Comparison of ENCODE assay signal across 13 cellular contexts in genomic region chr7:26856481-26856880, GRCh38. TPM values are rescaled to one million over a fixed set of nuclear protein-coding genes. Genes with fewer than 3 reads are reported as not detected.
DNase-seq lines count a peak whose midpoint lies in the region; TF ChIP-seq lines count a peak whose summit lies in the region.
"Had no signal": no experiment of that assay in that cellular context is flagged by ENCODE, and none has a peak within 500 bp of the region (broad histone marks: within the 10 kb centered on the region; RNA-seq: fewer than 3 reads in every experiment).

No MANE protein-coding gene starts in this region.

- H3K4me2 ChIP-seq in Karpas-422 (ENCODE audit: low read depth, low read length, poor library complexity, severe bottlenecking), result peak overlapping the region; percentile 16
- H3K4me2 ChIP-seq in mesenchymal stem cell (ENCODE audit: low read length, poor library complexity, severe bottlenecking), result no peak overlapping the region

- no peak overlapping the region for H4K91ac ChIP-seq in mesenchymal stem cell (ENCODE audit: low read length)

- intact Hi-C loops in adrenal gland (cut with DNase I) (loop anchor here (5.0 kb wide), 1 partner anchor 286 kb away; the partner anchor contains the start of gene HOXA5 (in 2 of the 2)), transverse colon (cut with DNase I; ENCODE audit: low total_unique reads) (loop anchor here (5.0 to 10.0 kb wide), 2 partner anchors 238 to 291 kb away; partner anchors contain the start of genes HOXA1 and HOXA6)

- H3K9ac ChIP-seq in Karpas-422 (ENCODE audit: low read length) (no peak overlapping the region), mesenchymal stem cell (ENCODE audit: low read length) (peak overlapping the region; percentile 69)

- H3K79me1 ChIP-seq in mesenchymal stem cell (replicated peaks; ENCODE audit: low read length, poor library complexity, severe bottlenecking), result peaks cover 3% of the 10 kb centered on the region

- TF ChIP-seq CTCF in adrenal gland (IDR thresholded peaks at IDR 0.05) (no peak), transverse colon (IDR thresholded peaks at IDR 0.05) (no peak)

- no peak overlapping the region for H3K14ac ChIP-seq in mesenchymal stem cell (ENCODE audit: low read length in 2 of 2)

- H4K8ac ChIP-seq in mesenchymal stem cell (ENCODE audit: low read length), result no peak overlapping the region

- H3K4me1 ChIP-seq in Karpas-422 (ENCODE audit: low read length) (peaks cover 44% of the 10 kb centered on the region), adrenal gland (replicated peaks in 1 of 2) (peaks cover 14 to 31% of the 10 kb centered on the region in 2 donors), mesenchymal stem cell (ENCODE audit: control insufficient read depth, insufficient read depth, low read depth, low read length) (peaks cover 5% of the 10 kb centered on the region), transverse colon (peaks cover 0 to 64% (median 25%) of the 10 kb centered on the region in 4 donors)
- H3K4me1 ChIP-seq: prostate gland had no signal

- DNase-seq in Karpas-422, result no peak
- no peak for DNase-seq in adrenal gland
- DNase-seq in mesenchymal stem cell, result no peak
- DNase-seq in transverse colon, result no peak
- DNase-seq in activated effector memory CD4-positive, alpha-beta T cell treated with anti-CD3 and anti-CD28 coated beads, Interleukin-2, amount 50 U/mL, for 16 hours, result no peak
- no peak for DNase-seq in NCI-H146 (lab: John Stamatoyannopoulos, UW)
- DNase-seq in hypothalamus (lab: John Stamatoyannopoulos, UW), result no peak
- DNase-seq: activated CD8-positive, alpha-beta memory T cell treated with anti-CD3 and anti-CD28 coated beads, Interleukin-2, amount 50 U/mL, for 48 hours; amniotic stem cell; dorsolateral prefrontal cortex; NCI-H2107; substantia nigra had no signal

- H3K36me3 ChIP-seq in Karpas-422 (ENCODE audit: insufficient read depth, low read length), result no peaks in the 10 kb centered on the region
- no peaks in the 10 kb centered on the region for H3K36me3 ChIP-seq in adrenal gland (replicated peaks in 1 of 2)
- H3K36me3 ChIP-seq in mesenchymal stem cell (ENCODE audit: control insufficient read depth in 1 of 2, insufficient read depth in 2 of 2, low read depth in 1 of 2, low read length in 2 of 2), result peaks cover 0 to 4% of the 10 kb centered on the region in 2 experiments
- H3K36me3 ChIP-seq in transverse colon, result no peaks in the 10 kb centered on the region
- H3K36me3 ChIP-seq: prostate gland had no signal

- 11 to 24% (median 13%) methylated on average over 2 of the region's 2 CpGs for WGBS in adrenal gland, 4 donors
- WGBS in mesenchymal stem cell, result no CpG with 5 or more reads among the region's 2 CpGs
- 21 to 25% methylated on average over 2 of the region's 2 CpGs for WGBS in transverse colon (ENCODE audit: low coverage in 1 of 2), 2 donors

- H3K27me3 ChIP-seq in Karpas-422 (ENCODE audit: low read length) (no peaks in the 10 kb centered on the region), adrenal gland (no peaks in the 10 kb centered on the region), mesenchymal stem cell (ENCODE audit: control insufficient read depth in 1 of 2, insufficient read depth in 1 of 2, low read length in 2 of 2) (no peaks in the 10 kb centered on the region), transverse colon (no peaks in the 10 kb centered on the region)

- H3K23ac ChIP-seq in mesenchymal stem cell (ENCODE audit: low read length in 2 of 2), result no peak overlapping the region

- TF ChIP-seq POLR2A in adrenal gland (IDR thresholded peaks at IDR 0.05), result no peak
- TF ChIP-seq POLR2A in transverse colon (IDR thresholded peaks at IDR 0.05), result no peak

- H3K27ac ChIP-seq in Karpas-422 (ENCODE audit: low read length) (no peak overlapping the region), adrenal gland (peak overlapping the region; percentile 27 to 81 (median 59)), mesenchymal stem cell (ENCODE audit: low read length, poor library complexity, severe bottlenecking) (no peak overlapping the region), transverse colon (peak overlapping the region; percentile 49 to 98 (median 78))
- H3K27ac ChIP-seq: dorsolateral prefrontal cortex, prostate gland had no signal

- H3K4ac ChIP-seq in mesenchymal stem cell (ENCODE audit: low read depth in 1 of 2, low read length in 2 of 2), result no peak overlapping the region

- no peaks in the 10 kb centered on the region for H3K9me2 ChIP-seq in Karpas-422 (replicated peaks; ENCODE audit: insufficient read depth, low read length)

- H3K4me3 ChIP-seq in Karpas-422 (ENCODE audit: low read length) (no peak overlapping the region), adrenal gland (peak overlapping the region in 1 of 4 donors; percentile 35), mesenchymal stem cell (ENCODE audit: insufficient read depth in 1 of 2, low read depth in 1 of 2, low read length in 2 of 2) (peak overlapping the region in 1 of 2 experiments; percentile 63), transverse colon (peak overlapping the region in 2 of 4 donors; percentile 1 to 13)
- H3K4me3 ChIP-seq: prostate gland had no signal

- H2AK5ac ChIP-seq in mesenchymal stem cell (ENCODE audit: low read length, severe bottlenecking), result no peak overlapping the region

- in situ Hi-C loops in transverse colon (cut with MboI; ENCODE audit: low pct_ligation_motif_present in 1 of 4, low pct_unique_long_range_greater_than_20kb in 1 of 4, low sequenced_read_pairs in 3 of 4), result loop anchor here (5.0 to 25.0 kb wide), 6 partner anchors 238 to 994 kb away; partner anchors contain the start of genes HOXA5 (in 4 of the 4), HOXA6 (in 3 of the 4) and HOXA1 (in 1 of the 4)

- no peak overlapping the region for H2BK5ac ChIP-seq in mesenchymal stem cell (ENCODE audit: low read depth, low read length, poor library complexity, severe bottlenecking)

- TF ChIP-seq EP300 in transverse colon (IDR thresholded peaks at IDR 0.05; ENCODE audit: low read depth), result no peak

- H2BK120ac ChIP-seq in mesenchymal stem cell (ENCODE audit: low read depth, low read length), result no peak overlapping the region

- no peaks in the 10 kb centered on the region for H4K20me1 ChIP-seq in Karpas-422 (ENCODE audit: insufficient read depth, low read depth, low read length)

- no peak overlapping the region for H3K18ac ChIP-seq in mesenchymal stem cell (ENCODE audit: low read depth in 1 of 2, low read length in 2 of 2)

- 0 out of 2 replicates have a peak overlapping the region, but pooled peaks have one; percentile 33 for H2AFZ ChIP-seq in Karpas-422 (ENCODE audit: low read length)
- H2AFZ ChIP-seq in mesenchymal stem cell (ENCODE audit: low read depth, low read length), result no peak overlapping the region

- no peaks in the 10 kb centered on the region for H3K79me2 ChIP-seq in Karpas-422 (ENCODE audit: low read length)

- H3K9me3 ChIP-seq in Karpas-422 (ENCODE audit: low read length) (no peaks in the 10 kb centered on the region), adrenal gland (replicated peaks in 1 of 3) (no peaks in the 10 kb centered on the region), mesenchymal stem cell (ENCODE audit: control insufficient read depth, low read length) (no peaks in the 10 kb centered on the region), transverse colon (no peaks in the 10 kb centered on the region)
- H3K9me3 ChIP-seq: prostate gland had no signal

- H2BK12ac ChIP-seq in mesenchymal stem cell (ENCODE audit: low read length in 2 of 2), result no peak overlapping the region

- H2BK15ac ChIP-seq in mesenchymal stem cell (ENCODE audit: low read depth, poor library complexity, severe bottlenecking), result no peak overlapping the region

RNA-seq across cellular contexts. Expression of gene SKAP2, which starts 7.9 kb away (rescaled TPM):
- 11.5 and 24.4 TPM in 2 replicates for total RNA-seq in Karpas-422 (2014; rRNA removed; shearing (Covaris generic); ENCODE audit: low replicate concordance)
- 100 to 1,000 TPM in 1 of 8 donors, 10 to 100 TPM in 7; 27.0 to 123 (median 58.3) TPM for total RNA-seq in adrenal gland
- 10 to 100 TPM in 2 of 3 donors, 1 to 10 TPM in 1; 7.3 to 73.5 (median 14.4) TPM for polyA plus RNA-seq in adrenal gland
- polyA plus RNA-seq in mesenchymal stem cell (2013, experiment 1 of 2), result 12.3 TPM
- 12.3 TPM for polyA plus RNA-seq in mesenchymal stem cell (2013, experiment 2 of 2)
- 10 to 100 TPM in 3 of 4 donors, 1 to 10 TPM in 1; 2.6 to 35.2 (median 23.8) TPM for total RNA-seq in transverse colon

Comparison
In these comparisons a context has a peak if more than half of its experiments do, and no peak if none do; other contexts are left out.
1. H3K27ac ChIP-seq: peak in adrenal gland (5 of 5) and transverse colon (4 of 4); none in Karpas-422 (single experiment) and mesenchymal stem cell (single experiment).